In the genomic region with DNA sequence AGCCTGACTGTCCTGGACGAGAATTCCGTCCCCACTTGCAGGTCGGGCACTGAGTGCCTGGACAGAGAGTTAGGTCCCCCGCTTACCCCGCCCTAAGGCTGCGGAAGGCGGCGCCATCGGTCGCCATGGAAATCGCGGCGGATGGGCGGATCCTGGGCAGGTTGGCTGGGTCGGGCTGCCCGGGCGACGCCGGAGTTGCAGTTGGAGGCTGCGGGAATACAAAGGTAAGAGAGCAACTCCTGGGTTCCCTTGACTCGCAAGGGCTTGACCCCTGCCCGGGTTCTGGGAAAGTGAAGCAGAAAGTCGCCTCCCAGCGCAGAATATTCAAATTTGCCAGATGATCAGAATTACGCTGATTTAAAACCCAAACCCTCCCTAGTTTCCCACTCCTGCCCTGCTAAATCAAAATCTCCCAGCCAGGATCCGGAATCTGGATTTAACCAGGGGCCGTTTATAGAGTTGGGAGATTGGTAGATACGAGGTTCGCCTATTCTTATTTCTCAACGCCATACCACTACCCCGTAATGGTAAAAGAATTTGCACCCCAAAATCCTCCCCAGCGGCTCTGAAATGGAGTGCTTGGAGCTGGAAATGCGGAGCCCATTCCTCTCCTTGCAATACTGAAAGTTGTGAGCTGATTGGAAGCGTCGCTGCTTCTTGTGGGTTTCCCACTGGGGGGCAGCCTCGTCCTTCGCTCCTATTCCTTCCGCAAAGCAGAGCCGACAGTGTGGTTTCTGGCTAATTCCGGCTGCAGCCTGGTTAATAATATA, we compare ENCODE assay signal across 1 cellular context.
TF ChIP-seq lines count a peak whose summit lies in the region.

No MANE protein-coding gene starts in this region.

TF ChIP-seq in IMR-90, 13 proteins besides CTCF, POLR2A, EP300 and RAD21 (continued from another document):
- TF ChIP-seq, protein P1, sequence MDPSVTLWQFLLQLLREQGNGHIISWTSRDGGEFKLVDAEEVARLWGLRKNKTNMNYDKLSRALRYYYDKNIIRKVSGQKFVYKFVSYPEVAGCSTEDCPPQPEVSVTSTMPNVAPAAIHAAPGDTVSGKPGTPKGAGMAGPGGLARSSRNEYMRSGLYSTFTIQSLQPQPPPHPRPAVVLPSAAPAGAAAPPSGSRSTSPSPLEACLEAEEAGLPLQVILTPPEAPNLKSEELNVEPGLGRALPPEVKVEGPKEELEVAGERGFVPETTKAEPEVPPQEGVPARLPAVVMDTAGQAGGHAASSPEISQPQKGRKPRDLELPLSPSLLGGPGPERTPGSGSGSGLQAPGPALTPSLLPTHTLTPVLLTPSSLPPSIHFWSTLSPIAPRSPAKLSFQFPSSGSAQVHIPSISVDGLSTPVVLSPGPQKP (IDR thresholded peaks at IDR 0.05; ENCODE audit: borderline replicate concordance, low read depth, low read length), result no peak
